ENCODE assay signal across 18 cellular contexts in genomic region chr6:136552054-136552453, GRCh38. TPM values are rescaled to one million over a fixed set of nuclear protein-coding genes. Genes with fewer than 3 reads are reported as not detected.
DNase-seq lines count a peak whose midpoint lies in the region; ATAC-seq and TF ChIP-seq lines count a peak whose summit lies in the region.
"Had no signal": no experiment of that assay in that cellular context is flagged by ENCODE, and none has a peak within 500 bp of the region (broad histone marks: within the 10 kb centered on the region; RNA-seq: fewer than 3 reads in every experiment).

No MANE protein-coding gene starts in this region.

- no peaks in the 10 kb centered on the region for H3F3A ChIP-seq in GM23338 (replicated peaks; ENCODE audit: low read depth)

- ATAC-seq in GM23338 (no peak), left colon (peak; percentile 5)
- ATAC-seq: Right ventricle myocardium inferior had no signal

- peaks cover 6% of the 10 kb centered on the region for H3K4me1 Mint-ChIP-seq in T-helper 1 cell treated with Interleukin-12 subunit alpha and Interleukin-12 subunit beta and Interleukin-4 antibody, amounts not matched to agents 30 μg/mL and 1 μg/mL, for 36 hours (ENCODE audit: low read depth)
- H3K4me1 Mint-ChIP-seq in GM23338: peaks cover 21% of the 10 kb centered on the region
- H3K4me1 Mint-ChIP-seq in type B pancreatic cell (ENCODE audit: unreplicated experiment): peaks cover 12% of the 10 kb centered on the region
- peaks cover 4% of the 10 kb centered on the region for H3K4me1 Mint-ChIP-seq in endothelial cell (ENCODE audit: unreplicated experiment)

- H3K27ac Mint-ChIP-seq in T-helper 1 cell treated with Interleukin-12 subunit alpha and Interleukin-12 subunit beta and Interleukin-4 antibody, amounts not matched to agents 30 μg/mL and 1 μg/mL, for 36 hours: no peak overlapping the region
- H3K27ac Mint-ChIP-seq in GM23338 (no peak overlapping the region), type B pancreatic cell (peak overlapping the region; percentile 40), endothelial cell (ENCODE audit: unreplicated experiment) (no peak overlapping the region)

- peaks cover 49% of the 10 kb centered on the region for H3K27me3 Mint-ChIP-seq in T-helper 1 cell treated with Interleukin-12 subunit alpha and Interleukin-12 subunit beta and Interleukin-4 antibody, amounts not matched to agents 30 μg/mL and 1 μg/mL, for 36 hours (ENCODE audit: low read depth)
- peaks cover 10% of the 10 kb centered on the region for H3K27me3 Mint-ChIP-seq in GM23338 (ENCODE audit: insufficient read depth, low read depth, poor library complexity)
- peaks cover 41% of the 10 kb centered on the region for H3K27me3 Mint-ChIP-seq in type B pancreatic cell
- H3K27me3 Mint-ChIP-seq in endothelial cell (ENCODE audit: unreplicated experiment): peaks cover 11% of the 10 kb centered on the region

- no peak overlapping the region for H3K4me3 ChIP-seq in GM23338
- H3K4me3 ChIP-seq: SK-N-MC had no signal

- peaks cover 9% of the 10 kb centered on the region for H3K36me3 Mint-ChIP-seq in T-helper 1 cell treated with Interleukin-12 subunit alpha and Interleukin-12 subunit beta and Interleukin-4 antibody, amounts not matched to agents 30 μg/mL and 1 μg/mL, for 36 hours (ENCODE audit: low read depth)
- H3K36me3 Mint-ChIP-seq in GM23338 (ENCODE audit: low read depth) (no peaks in the 10 kb centered on the region; the same call in 2 of the 3 replicates), type B pancreatic cell (no peaks in the 10 kb centered on the region), endothelial cell (ENCODE audit: low read depth, unreplicated experiment) (no peaks in the 10 kb centered on the region)

- peak overlapping the region; percentile 44 for H3K4me3 Mint-ChIP-seq in T-helper 1 cell treated with Interleukin-12 subunit alpha and Interleukin-12 subunit beta and Interleukin-4 antibody, amounts not matched to agents 30 μg/mL and 1 μg/mL, for 36 hours
- H3K4me3 Mint-ChIP-seq in GM23338 (peak overlapping the region; percentile 9; the same call in 2 of the 3 replicates), type B pancreatic cell (peak overlapping the region; percentile 29), endothelial cell (ENCODE audit: unreplicated experiment) (no peak overlapping the region)

- no peak overlapping the region for H3K27ac ChIP-seq in GM23338 (ENCODE audit: low read depth)
- H3K27ac ChIP-seq: SK-N-MC had no signal

- H3K4me2 ChIP-seq in GM23338: no peak overlapping the region

- H3K27me3 ChIP-seq in GM23338 (ENCODE audit: insufficient read depth): peaks cover 37% of the 10 kb centered on the region
- H3K27me3 ChIP-seq: Peyer's patch had no signal

- DNase-seq in T-helper 1 cell (no peak), GM23338 (ENCODE audit: low spot score) (no peak), left colon (no peak), type B pancreatic cell (ENCODE audit: extremely low spot score, unreplicated experiment) (no peak), activated gamma-delta T cell treated with Interleukin-2 at 50 U/mL for 16 hours (no peak), endothelial cell (ENCODE audit: low spot score) (no peak)
- DNase-seq: AML-193; CD4-positive, alpha-beta memory T cell; EL; KG1; NCI-H1436; NCI-H2029; NCI-H510A; NCI-H82; Peyer's patch had no signal

- H3K79me2 ChIP-seq in GM23338 (replicated peaks; ENCODE audit: insufficient read depth): peaks cover 26% of the 10 kb centered on the region

- intact Hi-C loops in left colon (cut with DNase I, micrococcal nuclease): no loop called here

- no peaks in the 10 kb centered on the region for H3K9me3 Mint-ChIP-seq in T-helper 1 cell treated with Interleukin-12 subunit alpha and Interleukin-12 subunit beta and Interleukin-4 antibody, amounts not matched to agents 30 μg/mL and 1 μg/mL, for 36 hours
- H3K9me3 Mint-ChIP-seq in GM23338 (no peaks in the 10 kb centered on the region), type B pancreatic cell (no peaks in the 10 kb centered on the region), endothelial cell (ENCODE audit: unreplicated experiment) (no peaks in the 10 kb centered on the region)
- H3K9me3 Mint-ChIP-seq: CD4-positive, alpha-beta memory T cell had no signal

- TF ChIP-seq CTCF in GM23338 (conservative IDR thresholded peaks at IDR 0.05; ENCODE audit: low read depth in 2 of 2) (no peak), type B pancreatic cell (conservative IDR thresholded peaks at IDR 0.05) (no peak), endothelial cell (IDR thresholded peaks at IDR 0.05; ENCODE audit: unreplicated experiment) (no peak)

- peaks cover 19% of the 10 kb centered on the region for H3K4me1 ChIP-seq in GM23338 (ENCODE audit: insufficient read depth)

- no peak overlapping the region for H2AFZ ChIP-seq in GM23338

- H3K9me2 ChIP-seq in GM23338 (ENCODE audit: insufficient read depth): no peaks in the 10 kb centered on the region

- no peaks in the 10 kb centered on the region for H3K36me3 ChIP-seq in GM23338 (ENCODE audit: insufficient read depth)

- peaks cover 4% of the 10 kb centered on the region; the same call in 1 of the 2 replicates for H4K20me1 ChIP-seq in GM23338 (replicated peaks; ENCODE audit: insufficient read depth)

TF ChIP-seq in GM23338, 12 proteins besides CTCF, POLR2A, EP300 and RAD21 (continues in another document):
- no peak for TF ChIP-seq ZNF462 (CRISPR knock-in tag; IDR thresholded peaks at IDR 0.05)
- no peak for TF ChIP-seq ETS1 (IDR thresholded peaks at IDR 0.05)
- TF ChIP-seq CREB1 (CRISPR knock-in tag; IDR thresholded peaks at IDR 0.05; ENCODE audit: low read depth): no peak

RNA-seq across cellular contexts. Expression of gene MAP7, which starts 1.8 kb away (rescaled TPM):
- total RNA-seq in GM23338 (2014; rRNA removed; shearing (Covaris generic)): 47.8 and 49.2 TPM in 2 replicates
- 43.2 and 44.7 TPM in 2 replicates for polyA plus RNA-seq in GM23338 (2016; fragmentation: Nextera tagmentation; extraction: Ambion mirVana)
- total RNA-seq in left colon (10 to 100 TPM; 72.6 to 82.7 TPM), type B pancreatic cell (ENCODE audit: low replicate concordance) (17.8 and 45.4 TPM in 2 replicates), endothelial cell (ENCODE audit: unreplicated experiment) (1.3 TPM)
